ENCODE assay signal across 28 cellular contexts in genomic region chr2:142723236-142723635, GRCh38.
DNase-seq lines count a peak whose midpoint lies in the region; ATAC-seq and FAIRE-seq lines count a peak whose summit lies in the region.
"Had no signal": no experiment of that assay in that cellular context is flagged by ENCODE, and none has a peak within 500 bp of the region (broad histone marks: within the 10 kb centered on the region; RNA-seq: fewer than 3 reads in every experiment).

No MANE protein-coding gene starts in this region.

- no peaks in the 10 kb centered on the region for H3K4me1 ChIP-seq in small intestine (ENCODE audit: control insufficient read depth in 2 of 2, insufficient read depth in 1 of 2, low read depth in 1 of 2, low read length in 1 of 2)
- H3K4me1 ChIP-seq: tibial nerve had no signal

- no peak overlapping the region for H3K27ac ChIP-seq in small intestine (ENCODE audit: low read depth in 1 of 2, low read length in 1 of 2)
- H3K27ac ChIP-seq: tibial nerve had no signal

- 83 to 85% (median 84%) methylated on average over 1 of the region's 1 CpG for WGBS in small intestine, 3 donors

- no peak for DNase-seq in small intestine
- no peak for DNase-seq in NCI-H2107 treated with DMSO at 0.1 percent for 48 hours (lab: John Stamatoyannopoulos, UW; ENCODE audit: unreplicated experiment)
- DNase-seq: activated CD4-positive, alpha-beta T cell treated with anti-CD3 and anti-CD28 coated beads, Interleukin-2, amount 10 ng/mL, durations not matched to agents 7 days and 5 days; activated CD8-positive, alpha-beta memory T cell treated with anti-CD3 and anti-CD28 coated beads, Interleukin-2, amount 10 ng/mL, durations not matched to agents 7 days and 5 days; activated naive CD4-positive, alpha-beta T cell treated with anti-CD3 and anti-CD28 coated beads for 36 hours; activated T-cell treated with anti-CD3 and anti-CD28 coated beads, Interleukin-2, amount 50 U/mL, for 72 hours; cerebellar nuclear complex; DMS53; glutamatergic neuron; H7; islet precursor cell; left ventricle myocardium superior; MG63; naive thymus-derived CD8-positive, alpha-beta T cell; NCI-H1417; NCI-H2081; NCI-H748 treated with DMSO at 0.1 percent for 48 hours; stimulated activated CD4-positive, alpha-beta T cell treated with anti-CD3 and anti-CD28 coated beads, Interleukin-2, amount 100 ng/mL, for 24 hours; SW 1271; T1000 had no signal

- ATAC-seq in GM18520 (IDR thresholded peaks at IDR 0.05; ENCODE audit: unreplicated experiment): peak; percentile 34
- ATAC-seq in HG02870 (IDR thresholded peaks at IDR 0.05; ENCODE audit: unreplicated experiment): peak; percentile 60
- peak; percentile 47 for ATAC-seq in HG03520 (IDR thresholded peaks at IDR 0.05; ENCODE audit: unreplicated experiment)
- no peak for ATAC-seq in HG03135 (IDR thresholded peaks at IDR 0.05; ENCODE audit: unreplicated experiment)
- no peak for ATAC-seq in HG03159 (IDR thresholded peaks at IDR 0.05; ENCODE audit: unreplicated experiment)
- ATAC-seq: activated CD8-positive, alpha-beta memory T cell treated with anti-CD3 and anti-CD28 coated beads, Interleukin-2, amount 10 ng/mL, durations not matched to agents 7 days and 5 days; activated T-cell treated with anti-CD3 and anti-CD28 coated beads, Interleukin-2, amount 50 U/mL, for 72 hours; left ventricle myocardium superior; naive thymus-derived CD8-positive, alpha-beta T cell; WTC11 had no signal

- H3K4me3 ChIP-seq in small intestine (ENCODE audit: low read depth in 1 of 2, low read length in 2 of 2): no peak overlapping the region
- H3K4me3 ChIP-seq: MG63, tibial nerve had no signal

- FAIRE-seq in small intestine (lab: Jason Lieb, UNC): peak; percentile 74
- FAIRE-seq: HTR-8/SVneo had no signal

- no peaks in the 10 kb centered on the region for H3K9me3 ChIP-seq in small intestine (ENCODE audit: control insufficient read depth, low read depth)
- H3K9me3 ChIP-seq: MG63 had no signal

- H3K27me3 ChIP-seq in small intestine (ENCODE audit: control insufficient read depth in 2 of 2, insufficient read depth in 2 of 2, low read length in 2 of 2): no peaks in the 10 kb centered on the region
- H3K27me3 ChIP-seq: MG63, tibial nerve had no signal

- no peaks in the 10 kb centered on the region for H3K36me3 ChIP-seq in small intestine (ENCODE audit: control insufficient read depth in 2 of 2, insufficient read depth in 2 of 2, low read length in 2 of 2)
- H3K36me3 ChIP-seq: MG63, tibial nerve had no signal

Comparison
In these comparisons a context has a peak if more than half of its experiments do, and no peak if none do; other contexts are left out.
1. ATAC-seq: peak in GM18520 (single experiment), HG02870 (single experiment) and HG03520 (single experiment); none in HG03135 (single experiment) and HG03159 (single experiment).